ENCODE assay signal across 14 cellular contexts in genomic region chr5:131256507-131256823, GRCh38. TPM values are rescaled to one million over a fixed set of nuclear protein-coding genes. Genes with fewer than 3 reads are reported as not detected.
A peak's percentile ranks its signal among the peaks of the same experiment; 100 is the strongest.
DNase-seq lines count a peak whose midpoint lies in the region; ATAC-seq, FAIRE-seq and TF ChIP-seq lines count a peak whose summit lies in the region.
"Had no signal": no experiment of that assay in that cellular context is flagged by ENCODE, and none has a peak within 500 bp of the region (broad histone marks: within the 10 kb centered on the region; RNA-seq: fewer than 3 reads in every experiment).

No MANE protein-coding gene starts in this region.

- TF ChIP-seq CTCF in activated CD8-positive, alpha-beta T cell treated with anti-CD3 and anti-CD28 coated beads for 36 hours (IDR thresholded peaks at IDR 0.05) = no peak

- H3K4me3 Mint-ChIP-seq in stimulated activated naive CD8-positive, alpha-beta T cell treated with anti-CD3 and anti-CD28 coated beads, Interleukin-15, Interleukin-2, amounts not matched to agents 100 ng/mL and 50 ng/mL, for 24 hours = peak overlapping the region; percentile 47
- H3K4me3 Mint-ChIP-seq in activated CD8-positive, alpha-beta T cell treated with anti-CD3 and anti-CD28 coated beads for 36 hours = peak overlapping the region; percentile 61
- peak overlapping the region; percentile 39 for H3K4me3 Mint-ChIP-seq in memory B cell

- no peak for ATAC-seq in stimulated activated naive CD8-positive, alpha-beta T cell treated with anti-CD3 and anti-CD28 coated beads, Interleukin-15, Interleukin-2, amounts not matched to agents 100 U/mL and 50 U/mL, for 24 hours
- ATAC-seq in activated CD8-positive, alpha-beta T cell treated with anti-CD3 and anti-CD28 coated beads for 36 hours = no peak
- no peak for ATAC-seq in memory B cell (ENCODE audit: low read depth)
- ATAC-seq in HG03460 (IDR thresholded peaks at IDR 0.05; ENCODE audit: unreplicated experiment) = no peak

- H3K4me1 Mint-ChIP-seq in stimulated activated naive CD8-positive, alpha-beta T cell treated with anti-CD3 and anti-CD28 coated beads, Interleukin-15, Interleukin-2, amounts not matched to agents 100 ng/mL and 50 ng/mL, for 24 hours (ENCODE audit: low read depth) = peaks cover 90% of the 10 kb centered on the region
- peaks cover 58% of the 10 kb centered on the region for H3K4me1 Mint-ChIP-seq in activated CD8-positive, alpha-beta T cell treated with anti-CD3 and anti-CD28 coated beads for 36 hours (ENCODE audit: low read depth)
- peaks cover 32% of the 10 kb centered on the region for H3K4me1 Mint-ChIP-seq in memory B cell

- CTCF ChIA-PET in activated CD8-positive, alpha-beta T cell treated with anti-CD3 and anti-CD28 coated beads for 36 hours (lab: Charles Lee) = interaction anchor here (1.0 kb wide), 1 partner anchor 29 kb away, joined by 3 read pairs; no protein-coding TSS in a partner anchor

- no peaks in the 10 kb centered on the region for H3K9me3 Mint-ChIP-seq in stimulated activated naive CD8-positive, alpha-beta T cell treated with anti-CD3 and anti-CD28 coated beads, Interleukin-15, Interleukin-2, amounts not matched to agents 100 ng/mL and 50 ng/mL, for 24 hours
- no peaks in the 10 kb centered on the region for H3K9me3 Mint-ChIP-seq in activated CD8-positive, alpha-beta T cell treated with anti-CD3 and anti-CD28 coated beads for 36 hours
- no peaks in the 10 kb centered on the region for H3K9me3 Mint-ChIP-seq in memory B cell

- no peak for DNase-seq in stimulated activated naive CD8-positive, alpha-beta T cell treated with anti-CD3 and anti-CD28 coated beads, Interleukin-15, Interleukin-2, amounts not matched to agents 100 U/mL and 50 U/mL, for 24 hours
- DNase-seq in activated CD8-positive, alpha-beta T cell treated with anti-CD3 and anti-CD28 coated beads for 36 hours = no peak
- DNase-seq in memory B cell (ENCODE audit: low spot score in 2 of 2) (no peak), SKM-1 (lab: John Stamatoyannopoulos, UW; ENCODE audit: unreplicated experiment) (no peak), NCI-H1436 (lab: John Stamatoyannopoulos, UW) (no peak), H54 (ENCODE audit: insufficient read length, low spot score) (no peak)
- DNase-seq: dorsolateral prefrontal cortex, NCI-H1694 treated with DMSO at 0.1 percent for 48 hours, NCI-H69, T1000 had no signal

- TF ChIP-seq POLR2A in H54 (IDR thresholded peaks at IDR 0.05; ENCODE audit: low read depth, low read length) = no peak

- H3K36me3 Mint-ChIP-seq in stimulated activated naive CD8-positive, alpha-beta T cell treated with anti-CD3 and anti-CD28 coated beads, Interleukin-15, Interleukin-2, amounts not matched to agents 100 ng/mL and 50 ng/mL, for 24 hours (ENCODE audit: low read depth) = peaks cover 27% of the 10 kb centered on the region
- peaks cover 40% of the 10 kb centered on the region for H3K36me3 Mint-ChIP-seq in activated CD8-positive, alpha-beta T cell treated with anti-CD3 and anti-CD28 coated beads for 36 hours (ENCODE audit: low read depth)
- H3K36me3 Mint-ChIP-seq in memory B cell = peaks cover 13% of the 10 kb centered on the region

- intact Hi-C loops in activated CD8-positive, alpha-beta T cell treated with anti-CD3 and anti-CD28 coated beads for 36 hours (cut with micrococcal nuclease) = loop anchor here (2.0 kb wide), 1 partner anchor 48 kb away; no protein-coding TSS in a partner anchor

- H3K27ac Mint-ChIP-seq in stimulated activated naive CD8-positive, alpha-beta T cell treated with anti-CD3 and anti-CD28 coated beads, Interleukin-15, Interleukin-2, amounts not matched to agents 100 ng/mL and 50 ng/mL, for 24 hours = peak overlapping the region; percentile 81
- H3K27ac Mint-ChIP-seq in activated CD8-positive, alpha-beta T cell treated with anti-CD3 and anti-CD28 coated beads for 36 hours = peak overlapping the region; percentile 86
- peak overlapping the region; percentile 88 for H3K27ac Mint-ChIP-seq in memory B cell

- POLR2A ChIA-PET in activated CD8-positive, alpha-beta T cell treated with anti-CD3 and anti-CD28 coated beads for 36 hours (lab: Charles Lee) = interaction anchor here (0.6 to 7.6 kb wide), 6 partner anchors 9 to 142 kb away, joined by 3 to 170 read pairs (median 4); partner anchors contain the start of gene CDC42SE2

- H3K27me3 Mint-ChIP-seq in stimulated activated naive CD8-positive, alpha-beta T cell treated with anti-CD3 and anti-CD28 coated beads, Interleukin-15, Interleukin-2, amounts not matched to agents 100 ng/mL and 50 ng/mL, for 24 hours = no peaks in the 10 kb centered on the region
- no peaks in the 10 kb centered on the region for H3K27me3 Mint-ChIP-seq in activated CD8-positive, alpha-beta T cell treated with anti-CD3 and anti-CD28 coated beads for 36 hours
- no peaks in the 10 kb centered on the region for H3K27me3 Mint-ChIP-seq in memory B cell

- no peak for FAIRE-seq in H54 (lab: Jason Lieb, UNC)
- FAIRE-seq: astrocyte, urothelium cell line had no signal

RNA-seq across cellular contexts. Expression of gene CDC42SE2, which starts 7.4 kb away (rescaled TPM):
- 100 to 1,000 TPM; 100 to 102 TPM for total RNA-seq in activated CD8-positive, alpha-beta T cell treated with anti-CD3 and anti-CD28 coated beads for 36 hours
